In the genomic region with DNA sequence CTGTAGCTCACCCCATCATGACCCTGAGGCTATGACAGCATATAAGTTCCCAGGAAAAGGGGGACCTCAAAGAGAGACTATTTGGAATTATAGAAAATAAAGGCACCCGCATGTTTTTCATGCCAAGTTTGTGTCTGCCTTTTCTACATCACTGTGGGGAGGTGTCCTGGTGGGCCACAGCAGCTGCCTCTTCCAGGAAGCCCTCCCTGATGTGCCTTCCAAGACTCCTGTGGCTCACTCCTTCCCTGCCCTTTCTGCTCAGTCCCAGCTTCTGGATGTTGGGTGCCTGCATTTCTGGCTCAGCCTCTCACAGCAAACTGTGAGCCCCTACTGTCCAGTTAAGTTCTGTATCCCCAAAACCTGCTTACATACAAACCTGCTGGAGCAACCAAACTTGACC, we compare ENCODE assay signal across 18 cellular contexts. TPM values are rescaled to one million over a fixed set of nuclear protein-coding genes. Genes with fewer than 3 reads are reported as not detected.
DNase-seq lines count a peak whose midpoint lies in the region; ATAC-seq, FAIRE-seq and TF ChIP-seq lines count a peak whose summit lies in the region.
"Had no signal": no experiment of that assay in that cellular context is flagged by ENCODE, and none has a peak within 500 bp of the region (broad histone marks: within the 10 kb centered on the region; RNA-seq: fewer than 3 reads in every experiment).

No MANE protein-coding gene starts in this region.

- ATAC-seq in Right ventricle myocardium superior (ENCODE audit: poor library complexity) (no peak), K562 (no peak), HG02885 (IDR thresholded peaks at IDR 0.05; ENCODE audit: poor library complexity, unreplicated experiment) (no peak)

- no peaks in the 10 kb centered on the region for H3K9me1 ChIP-seq in K562 (ENCODE audit: control insufficient read depth, insufficient read depth, low read length)

- peak; percentile 16 for DNase-seq in Right ventricle myocardium superior
- no peak for DNase-seq in left ventricle myocardium inferior
- no peak for DNase-seq in K562 (ENCODE audit: extremely low read depth in 1 of 4, low spot score in 3 of 4)
- no peak for DNase-seq in neural progenitor cell (ENCODE audit: low spot score)
- peak; percentile 4 for DNase-seq in transverse colon
- no peak for DNase-seq in A172 (ENCODE audit: low spot score)
- DNase-seq: AML-193, Caco-2 had no signal

- TF ChIP-seq POLR2A in K562 (conservative IDR thresholded peaks at IDR 0.05): no peak
- TF ChIP-seq POLR2A in transverse colon (IDR thresholded peaks at IDR 0.05): no peak

- peaks cover 3% of the 10 kb centered on the region for H3K4me1 Mint-ChIP-seq in neural progenitor cell

- H2AFZ ChIP-seq in K562 (ENCODE audit: low read depth, low read length) (no peak overlapping the region), neural progenitor cell (replicated peaks) (no peak overlapping the region)

- TF ChIP-seq CTCF in left ventricle myocardium inferior (IDR thresholded peaks at IDR 0.05; ENCODE audit: borderline replicate concordance) (no peak), K562 (IDR thresholded peaks at IDR 0.05 in 2 of 3, conservative IDR thresholded peaks at IDR 0.05 in 1 of 3; ENCODE audit: insufficient read depth in 2 of 3, low read depth in 1 of 3, low read length in 3 of 3) (no peak), neural progenitor cell (IDR thresholded peaks at IDR 0.05) (no peak), transverse colon (IDR thresholded peaks at IDR 0.05) (no peak)

- no peaks in the 10 kb centered on the region for H3K36me3 Mint-ChIP-seq in neural progenitor cell

- no peak overlapping the region for H3K9ac ChIP-seq in K562 (ENCODE audit: insufficient read depth in 1 of 2, low read depth in 2 of 2, low read length in 2 of 2)
- H3K9ac ChIP-seq in neural progenitor cell: no peak overlapping the region

- H3K4me2 ChIP-seq in K562 (ENCODE audit: insufficient read depth, low read length): no peak overlapping the region
- no peak overlapping the region for H3K4me2 ChIP-seq in neural progenitor cell

- TF ChIP-seq EP300 in K562 (IDR thresholded peaks at IDR 0.05; ENCODE audit: low read length) (no peak), transverse colon (IDR thresholded peaks at IDR 0.05; ENCODE audit: low read depth) (no peak)

- H3K4me1 ChIP-seq in left ventricle myocardium inferior (peaks cover 17% of the 10 kb centered on the region), K562 (replicated peaks in 1 of 2; ENCODE audit: control insufficient read depth in 2 of 2, insufficient read depth in 2 of 2, low read length in 2 of 2) (peaks cover 16 to 18% of the 10 kb centered on the region in 2 experiments), neural progenitor cell (no peaks in the 10 kb centered on the region), transverse colon (peaks cover 0 to 17% (median 4%) of the 10 kb centered on the region in 4 donors)
- H3K4me1 ChIP-seq: Caco-2 had no signal

- H3K4me3 ChIP-seq in left ventricle myocardium inferior (no peak overlapping the region), K562 (no peak overlapping the region), neural progenitor cell (no peak overlapping the region), transverse colon (no peak overlapping the region)

- peaks cover 17% of the 10 kb centered on the region for H3K27me3 Mint-ChIP-seq in neural progenitor cell (ENCODE audit: insufficient read depth, low read depth)

- in situ Hi-C loops in K562 (cut with MboI): no loop called here
- in situ Hi-C loops in transverse colon (cut with MboI; ENCODE audit: low pct_ligation_motif_present in 1 of 4, low pct_unique_long_range_greater_than_20kb in 1 of 4, low sequenced_read_pairs in 3 of 4): no loop called here

- no peak for FAIRE-seq in K562 (lab: Jason Lieb, UNC)
- FAIRE-seq: D721Med, G401.6, GM12891, GM19239, H1 had no signal

- H3K27me3 ChIP-seq in left ventricle myocardium inferior (ENCODE audit: low read depth) (peaks cover 91% of the 10 kb centered on the region), K562 (ENCODE audit: control insufficient read depth in 2 of 2, insufficient read depth in 2 of 2, low read length in 2 of 2) (peaks cover 0 to 31% of the 10 kb centered on the region in 2 experiments; a peak in 3 of 5 replicates), neural progenitor cell (no peaks in the 10 kb centered on the region), transverse colon (peaks cover 16% of the 10 kb centered on the region)

- intact Hi-C loops in Right ventricle myocardium superior (cut with DNase I) (no loop called here), left ventricle myocardium inferior (cut with micrococcal nuclease) (no loop called here), K562 (cut with micrococcal nuclease) (no loop called here), transverse colon (cut with DNase I; ENCODE audit: low total_unique reads) (no loop called here)

- no peak for TF ChIP-seq RAD21 in K562 (CRISPR knock-in tag; conservative IDR thresholded peaks at IDR 0.05 in 1 of 2, IDR thresholded peaks at IDR 0.05 in 1 of 2)

- H3K27ac ChIP-seq in left ventricle myocardium inferior (replicated peaks) (no peak overlapping the region), K562 (ENCODE audit: extremely low read depth, low read depth, low read length) (no peak overlapping the region), neural progenitor cell (no peak overlapping the region), transverse colon (no peak overlapping the region)
- H3K27ac ChIP-seq: 22Rv1, C4-2B had no signal

- CTCF ChIA-PET in K562 (lab: Yijun Ruan, JAX; ENCODE audit: low intra/inter-chr PET ratio): no interaction called here

- H3K9me3 ChIP-seq in left ventricle myocardium inferior (replicated peaks) (peaks cover 26% of the 10 kb centered on the region), K562 (replicated peaks; ENCODE audit: control insufficient read depth, insufficient read depth, low read depth, low read length) (no peaks in the 10 kb centered on the region), neural progenitor cell (ENCODE audit: low read depth) (no peaks in the 10 kb centered on the region), transverse colon (no peaks in the 10 kb centered on the region)
- H3K9me3 ChIP-seq: Caco-2 had no signal

- WGBS in K562 (ENCODE audit: insufficient coverage, low coverage, missing lambda C conversion rate): 0% methylated on average over 1 of the region's 1 CpG
- 79% methylated on average over 1 of the region's 1 CpG; no CpG with 5 or more reads in 1 of the 2 donors for WGBS in transverse colon (ENCODE audit: low coverage in 1 of 2), 2 donors

- H3K36me3 ChIP-seq in left ventricle myocardium inferior (no peaks in the 10 kb centered on the region), K562 (ENCODE audit: control insufficient read depth, insufficient read depth, low read length) (no peaks in the 10 kb centered on the region), neural progenitor cell (no peaks in the 10 kb centered on the region), transverse colon (no peaks in the 10 kb centered on the region)

- H4K20me1 ChIP-seq in K562 (replicated peaks; ENCODE audit: control insufficient read depth, insufficient read depth, low read length) (0 out of 2 replicates have a peak, but pooled peaks cover 3% of the 10 kb centered on the region), neural progenitor cell (ENCODE audit: low read depth) (no peaks in the 10 kb centered on the region)

- H3K4me3 Mint-ChIP-seq in neural progenitor cell: no peak overlapping the region
- H3K4me3 Mint-ChIP-seq: CD4-positive, alpha-beta T cell; H9 had no signal

- H3K27ac Mint-ChIP-seq in neural progenitor cell: peak overlapping the region; percentile 51
- H3K27ac Mint-ChIP-seq: CD4-positive, alpha-beta T cell; H9 had no signal

- peaks cover 4% of the 10 kb centered on the region for H3K9me3 Mint-ChIP-seq in neural progenitor cell
- H3K9me3 Mint-ChIP-seq: CD4-positive, alpha-beta T cell; H9 had no signal

- POLR2A ChIA-PET in K562 (lab: Yijun Ruan, JAX): no interaction called here

- no peaks in the 10 kb centered on the region for H3F3A ChIP-seq in neural progenitor cell (ENCODE audit: low read depth)

- H3K79me2 ChIP-seq in K562 (ENCODE audit: control insufficient read depth, insufficient read depth, low read length) (no peaks in the 10 kb centered on the region), neural progenitor cell (ENCODE audit: low read depth) (no peaks in the 10 kb centered on the region)

- no TSS peak for BruUV-seq in K562 (replicated peaks; lab: Mats Ljungman, UMichigan)

TF ChIP-seq in K562, 482 proteins besides CTCF, POLR2A, EP300 and RAD21:
- peak; percentile 26 for TF ChIP-seq RBM25 (IDR thresholded peaks at IDR 0.05; ENCODE audit: low read depth, low read length, severe bottlenecking)
- no peak for TF ChIP-seq KDM1A (IDR thresholded peaks at IDR 0.05)
- no peak for TF ChIP-seq MCM3 (IDR thresholded peaks at IDR 0.05)
- peak; percentile 90 for TF ChIP-seq ZFP36 (IDR thresholded peaks at IDR 0.05; ENCODE audit: low read depth, low read length, partially characterized antibody)

RNA-seq across cellular contexts. Expression of a gene that starts 36.3 kb away (rescaled TPM):
- total RNA-seq in Right ventricle myocardium superior: 0.46 TPM
- total RNA-seq in left ventricle myocardium inferior: 1.9 TPM
- 1.2 and 3.3 TPM in 2 replicates for total RNA-seq in K562 (2011; cell fraction: chromatin; rRNA removed; ENCODE audit: low replicate concordance)
- total RNA-seq in K562 (2011; cell fraction: nucleolus; rRNA removed): 0.53 and 2.2 TPM in 2 replicates
- 0.31 and 0.95 TPM in 2 replicates for total RNA-seq in K562 (2011; cell fraction: nucleoplasm; rRNA removed)
- total RNA-seq in K562 (2014; rRNA removed): 0.20 and 0.68 TPM in 2 replicates
- total RNA-seq in K562 (2014; rRNA removed; fragmentation: Illumina TruSeq; extraction: Trizol): 0.10 TPM in 1 of 2 replicates, not detected in the other
- total RNA-seq in K562 (2015; rRNA removed; fragmentation: Illumina TruSeq; extraction: Trizol): 0.11 and 0.40 TPM in 2 replicates
- total RNA-seq in K562 (2021): 0.55 and 1.1 TPM in 2 replicates
- 0.54 and 1.4 TPM in 2 replicates for polyA plus RNA-seq in K562 (2011; rRNA removed)
- 1.5 TPM in 2 replicates for polyA plus RNA-seq in K562 (2011; cell fraction: cytosol; rRNA removed)
- 5.2 and 5.3 TPM in 2 replicates for polyA plus RNA-seq in K562 (2011; cell fraction: nucleus; rRNA removed)
- polyA plus RNA-seq in K562 (2012): 0.25 and 0.51 TPM in 2 replicates
- polyA plus RNA-seq in K562 (2014; fragmentation: Illumina TruSeq; extraction: Trizol): 0.07 and 0.50 TPM in 2 replicates
- not detected for polyA plus RNA-seq in K562 (2014; fragmentation: Nextera tagmentation; extraction: Ambion mirVana)
- 0.62 and 1.7 TPM in 2 replicates for polyA plus RNA-seq in K562 (2014; rRNA removed)
- polyA minus RNA-seq in K562 (2011; rRNA and poly(A)+ RNA removed): 0.45 and 1.1 TPM in 2 replicates
- polyA minus RNA-seq in K562 (2011; cell fraction: cytosol; rRNA and poly(A)+ RNA removed): 0.86 and 2.7 TPM in 2 replicates
- polyA minus RNA-seq in K562 (2011; cell fraction: nucleus; rRNA and poly(A)+ RNA removed): 0.81 and 1.3 TPM in 2 replicates
- total RNA-seq in neural progenitor cell (ENCODE audit: low replicate concordance): 4.0 and 13.4 TPM in 2 replicates
- total RNA-seq in transverse colon: 1 to 10 TPM in 1 of 4 donors, under 1 TPM in 2, not detected in 1; 0.27 to 2.5 (median 0.37) TPM
- 1.3 and 1.5 TPM in 2 replicates for total RNA-seq in A172 (2014; rRNA removed; shearing (Covaris generic))

Comparison
In these comparisons a context has a peak if more than half of its experiments do, and no peak if none do; other contexts are left out.
1. DNase-seq: peak in Right ventricle myocardium superior (single experiment) and transverse colon (single experiment); none in left ventricle myocardium inferior (single experiment), K562 (0 of 4), neural progenitor cell (single experiment) and A172 (single experiment).